1 cellular context compared by ENCODE assay signal in genomic region chr2:25324905-25325592, GRCh38.
TF ChIP-seq lines count a peak whose summit lies in the region.

No MANE protein-coding gene starts in this region.

TF ChIP-seq in GM12878, 131 proteins besides CTCF, POLR2A, EP300 and RAD21 (continued from another document):
- no peak for TF ChIP-seq ZBTB11 (CRISPR knock-in tag; IDR thresholded peaks at IDR 0.05)
